1 cellular context compared by ENCODE assay signal in genomic region chr16:51383909-51384308, GRCh38.
A peak's percentile ranks its signal among the peaks of the same experiment; 100 is the strongest.
TF ChIP-seq lines count a peak whose summit lies in the region.

No MANE protein-coding gene starts in this region.

TF ChIP-seq in H1, 55 proteins besides CTCF, POLR2A, EP300 and RAD21 (continued from another document):
- TF ChIP-seq ASH2L (IDR thresholded peaks at IDR 0.05; ENCODE audit: low read length) (peak; percentile 52), MAFK (IDR thresholded peaks at IDR 0.05; ENCODE audit: low read depth, low read length) (no peak), TBP (IDR thresholded peaks at IDR 0.05; ENCODE audit: low read depth, low read length) (no peak), SP1 (IDR thresholded peaks at IDR 0.05; ENCODE audit: low read depth, low read length) (0 out of 2 replicates have a peak, but pooled peaks have one; percentile 41), POLR2AphosphoS5 (IDR thresholded peaks at IDR 0.05; ENCODE audit: low read depth, low read length) (no peak), JUN (IDR thresholded peaks at IDR 0.05; ENCODE audit: low read depth, low read length) (no peak), GABPA (IDR thresholded peaks at IDR 0.05; ENCODE audit: borderline replicate concordance, insufficient read depth, low read length) (no peak)
